Comparison of ENCODE assay signal across 1 cellular context in the genomic region with DNA sequence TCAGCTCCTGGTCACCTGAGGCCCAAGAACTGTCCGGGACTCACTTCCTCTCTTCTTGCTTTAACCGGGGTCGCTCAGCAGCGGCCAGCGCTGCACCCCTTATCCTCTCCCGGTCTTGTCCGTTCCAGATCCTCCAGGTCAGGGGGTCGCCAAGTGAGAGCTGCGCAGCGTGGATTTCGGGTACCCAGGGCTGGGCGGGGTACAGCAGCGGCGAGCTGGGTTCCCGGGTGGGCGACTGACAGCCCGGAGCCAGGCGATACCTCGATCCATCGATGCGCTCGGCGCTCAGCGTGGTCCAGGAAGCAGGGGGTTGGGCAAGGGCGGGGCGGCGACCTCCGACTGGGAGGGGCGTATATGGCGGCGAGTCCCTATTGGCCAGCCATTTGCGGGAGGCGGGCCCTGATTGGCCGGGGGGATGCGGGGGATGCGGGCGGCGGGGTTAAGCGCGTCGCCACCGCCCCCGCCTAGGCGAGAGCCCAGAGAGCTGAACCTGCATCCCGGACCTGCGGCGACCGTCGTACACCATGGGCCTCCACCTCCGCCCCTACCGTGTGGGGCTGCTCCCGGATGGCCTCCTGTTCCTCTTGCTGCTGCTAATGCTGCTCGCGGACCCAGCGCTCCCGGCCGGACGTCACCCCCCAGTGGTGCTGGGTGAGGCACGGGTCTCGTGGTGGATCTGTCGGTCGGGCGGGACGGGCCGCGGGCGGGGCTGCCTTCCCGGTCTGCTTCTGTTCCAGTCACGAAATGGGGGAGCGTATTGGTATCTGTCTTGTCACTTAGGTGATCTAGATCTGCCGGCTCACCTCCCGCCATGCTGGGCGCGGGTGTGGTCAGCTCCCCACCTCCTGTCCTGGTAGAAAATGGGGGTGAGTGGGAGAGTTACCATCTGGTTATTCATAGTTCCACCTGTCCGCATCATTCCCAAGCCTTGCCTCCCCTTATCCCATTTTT.
TF ChIP-seq lines count a peak whose summit lies in the region.

A gene with protein sequence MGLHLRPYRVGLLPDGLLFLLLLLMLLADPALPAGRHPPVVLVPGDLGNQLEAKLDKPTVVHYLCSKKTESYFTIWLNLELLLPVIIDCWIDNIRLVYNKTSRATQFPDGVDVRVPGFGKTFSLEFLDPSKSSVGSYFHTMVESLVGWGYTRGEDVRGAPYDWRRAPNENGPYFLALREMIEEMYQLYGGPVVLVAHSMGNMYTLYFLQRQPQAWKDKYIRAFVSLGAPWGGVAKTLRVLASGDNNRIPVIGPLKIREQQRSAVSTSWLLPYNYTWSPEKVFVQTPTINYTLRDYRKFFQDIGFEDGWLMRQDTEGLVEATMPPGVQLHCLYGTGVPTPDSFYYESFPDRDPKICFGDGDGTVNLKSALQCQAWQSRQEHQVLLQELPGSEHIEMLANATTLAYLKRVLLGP (plus strand): TSS at position 471 of the 951 bp plus-strand sequence. CDS start 54 bp downstream, at position 525.

TF ChIP-seq in WTC11, 78 proteins besides CTCF, POLR2A, EP300 and RAD21 (continued from another document and continues in another):
- TF ChIP-seq, protein P1, sequence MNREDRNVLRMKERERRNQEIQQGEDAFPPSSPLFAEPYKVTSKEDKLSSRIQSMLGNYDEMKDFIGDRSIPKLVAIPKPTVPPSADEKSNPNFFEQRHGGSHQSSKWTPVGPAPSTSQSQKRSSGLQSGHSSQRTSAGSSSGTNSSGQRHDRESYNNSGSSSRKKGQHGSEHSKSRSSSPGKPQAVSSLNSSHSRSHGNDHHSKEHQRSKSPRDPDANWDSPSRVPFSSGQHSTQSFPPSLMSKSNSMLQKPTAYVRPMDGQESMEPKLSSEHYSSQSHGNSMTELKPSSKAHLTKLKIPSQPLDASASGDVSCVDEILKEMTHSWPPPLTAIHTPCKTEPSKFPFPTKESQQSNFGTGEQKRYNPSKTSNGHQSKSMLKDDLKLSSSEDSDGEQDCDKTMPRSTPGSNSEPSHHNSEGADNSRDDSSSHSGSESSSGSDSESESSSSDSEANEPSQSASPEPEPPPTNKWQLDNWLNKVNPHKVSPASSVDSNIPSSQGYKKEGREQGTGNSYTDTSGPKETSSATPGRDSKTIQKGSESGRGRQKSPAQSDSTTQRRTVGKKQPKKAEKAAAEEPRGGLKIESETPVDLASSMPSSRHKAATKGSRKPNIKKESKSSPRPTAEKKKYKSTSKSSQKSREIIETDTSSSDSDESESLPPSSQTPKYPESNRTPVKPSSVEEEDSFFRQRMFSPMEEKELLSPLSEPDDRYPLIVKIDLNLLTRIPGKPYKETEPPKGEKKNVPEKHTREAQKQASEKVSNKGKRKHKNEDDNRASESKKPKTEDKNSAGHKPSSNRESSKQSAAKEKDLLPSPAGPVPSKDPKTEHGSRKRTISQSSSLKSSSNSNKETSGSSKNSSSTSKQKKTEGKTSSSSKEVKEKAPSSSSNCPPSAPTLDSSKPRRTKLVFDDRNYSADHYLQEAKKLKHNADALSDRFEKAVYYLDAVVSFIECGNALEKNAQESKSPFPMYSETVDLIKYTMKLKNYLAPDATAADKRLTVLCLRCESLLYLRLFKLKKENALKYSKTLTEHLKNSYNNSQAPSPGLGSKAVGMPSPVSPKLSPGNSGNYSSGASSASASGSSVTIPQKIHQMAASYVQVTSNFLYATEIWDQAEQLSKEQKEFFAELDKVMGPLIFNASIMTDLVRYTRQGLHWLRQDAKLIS (CRISPR knock-in tag; IDR thresholded peaks at IDR 0.05; ENCODE audit: borderline replicate concordance): no peak
- TF ChIP-seq, protein P2, sequence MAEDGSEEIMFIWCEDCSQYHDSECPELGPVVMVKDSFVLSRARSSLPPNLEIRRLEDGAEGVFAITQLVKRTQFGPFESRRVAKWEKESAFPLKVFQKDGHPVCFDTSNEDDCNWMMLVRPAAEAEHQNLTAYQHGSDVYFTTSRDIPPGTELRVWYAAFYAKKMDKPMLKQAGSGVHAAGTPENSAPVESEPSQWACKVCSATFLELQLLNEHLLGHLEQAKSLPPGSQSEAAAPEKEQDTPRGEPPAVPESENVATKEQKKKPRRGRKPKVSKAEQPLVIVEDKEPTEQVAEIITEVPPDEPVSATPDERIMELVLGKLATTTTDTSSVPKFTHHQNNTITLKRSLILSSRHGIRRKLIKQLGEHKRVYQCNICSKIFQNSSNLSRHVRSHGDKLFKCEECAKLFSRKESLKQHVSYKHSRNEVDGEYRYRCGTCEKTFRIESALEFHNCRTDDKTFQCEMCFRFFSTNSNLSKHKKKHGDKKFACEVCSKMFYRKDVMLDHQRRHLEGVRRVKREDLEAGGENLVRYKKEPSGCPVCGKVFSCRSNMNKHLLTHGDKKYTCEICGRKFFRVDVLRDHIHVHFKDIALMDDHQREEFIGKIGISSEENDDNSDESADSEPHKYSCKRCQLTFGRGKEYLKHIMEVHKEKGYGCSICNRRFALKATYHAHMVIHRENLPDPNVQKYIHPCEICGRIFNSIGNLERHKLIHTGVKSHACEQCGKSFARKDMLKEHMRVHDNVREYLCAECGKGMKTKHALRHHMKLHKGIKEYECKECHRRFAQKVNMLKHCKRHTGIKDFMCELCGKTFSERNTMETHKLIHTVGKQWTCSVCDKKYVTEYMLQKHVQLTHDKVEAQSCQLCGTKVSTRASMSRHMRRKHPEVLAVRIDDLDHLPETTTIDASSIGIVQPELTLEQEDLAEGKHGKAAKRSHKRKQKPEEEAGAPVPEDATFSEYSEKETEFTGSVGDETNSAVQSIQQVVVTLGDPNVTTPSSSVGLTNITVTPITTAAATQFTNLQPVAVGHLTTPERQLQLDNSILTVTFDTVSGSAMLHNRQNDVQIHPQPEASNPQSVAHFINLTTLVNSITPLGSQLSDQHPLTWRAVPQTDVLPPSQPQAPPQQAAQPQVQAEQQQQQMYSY (CRISPR knock-in tag; IDR thresholded peaks at IDR 0.05): 0 out of 2 replicates have a peak, but pooled peaks have one; percentile 28
- no peak for TF ChIP-seq ZNF396 (CRISPR knock-in tag; IDR thresholded peaks at IDR 0.05; ENCODE audit: borderline replicate concordance)
- peak; percentile 56 for TF ChIP-seq GABPB1 (CRISPR knock-in tag; IDR thresholded peaks at IDR 0.05)
- TF ChIP-seq, protein P3, sequence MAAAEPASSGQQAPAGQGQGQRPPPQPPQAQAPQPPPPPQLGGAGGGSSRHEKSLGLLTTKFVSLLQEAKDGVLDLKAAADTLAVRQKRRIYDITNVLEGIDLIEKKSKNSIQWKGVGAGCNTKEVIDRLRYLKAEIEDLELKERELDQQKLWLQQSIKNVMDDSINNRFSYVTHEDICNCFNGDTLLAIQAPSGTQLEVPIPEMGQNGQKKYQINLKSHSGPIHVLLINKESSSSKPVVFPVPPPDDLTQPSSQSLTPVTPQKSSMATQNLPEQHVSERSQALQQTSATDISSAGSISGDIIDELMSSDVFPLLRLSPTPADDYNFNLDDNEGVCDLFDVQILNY (CRISPR knock-in tag; IDR thresholded peaks at IDR 0.05): no peak
- TF ChIP-seq SP1 (CRISPR knock-in tag; conservative IDR thresholded peaks at IDR 0.05): peak; percentile 99
- TF ChIP-seq ZNF671 (CRISPR knock-in tag; IDR thresholded peaks at IDR 0.05): no peak
- TF ChIP-seq, protein P4, sequence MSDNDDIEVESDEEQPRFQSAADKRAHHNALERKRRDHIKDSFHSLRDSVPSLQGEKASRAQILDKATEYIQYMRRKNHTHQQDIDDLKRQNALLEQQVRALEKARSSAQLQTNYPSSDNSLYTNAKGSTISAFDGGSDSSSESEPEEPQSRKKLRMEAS (CRISPR knock-in tag; IDR thresholded peaks at IDR 0.05): 0 out of 2 replicates have a peak, but pooled peaks have one; percentile 27
- no peak for TF ChIP-seq ZNF317 (CRISPR knock-in tag; IDR thresholded peaks at IDR 0.05; ENCODE audit: borderline replicate concordance, low read depth)
- no peak; the same call in 1 of the 2 replicates for TF ChIP-seq ZNF138 (CRISPR knock-in tag; conservative IDR thresholded peaks at IDR 0.05)
- TF ChIP-seq NFE2L1 (CRISPR knock-in tag; IDR thresholded peaks at IDR 0.05): no peak; the same call in 1 of the 2 replicates
- TF ChIP-seq ZNF219 (CRISPR knock-in tag; IDR thresholded peaks at IDR 0.05; ENCODE audit: borderline replicate concordance): no peak
- TF ChIP-seq OVOL2 (CRISPR knock-in tag; IDR thresholded peaks at IDR 0.05; ENCODE audit: borderline replicate concordance): no peak
- no peak for TF ChIP-seq EMX1 (CRISPR knock-in tag; IDR thresholded peaks at IDR 0.05)
- TF ChIP-seq TP53 (CRISPR knock-in tag; IDR thresholded peaks at IDR 0.05): no peak; the same call in 1 of the 2 replicates
- no peak for TF ChIP-seq NR1H2 (CRISPR knock-in tag; IDR thresholded peaks at IDR 0.05)
- TF ChIP-seq FOXJ3 (CRISPR knock-in tag; IDR thresholded peaks at IDR 0.05; ENCODE audit: borderline replicate concordance): no peak
- TF ChIP-seq TCF7 (CRISPR knock-in tag; IDR thresholded peaks at IDR 0.05; ENCODE audit: low read depth): no peak
- TF ChIP-seq MXD4 (CRISPR knock-in tag; IDR thresholded peaks at IDR 0.05; ENCODE audit: borderline replicate concordance): no peak
- TF ChIP-seq RORB (CRISPR knock-in tag; IDR thresholded peaks at IDR 0.05): no peak
- TF ChIP-seq, protein P5, sequence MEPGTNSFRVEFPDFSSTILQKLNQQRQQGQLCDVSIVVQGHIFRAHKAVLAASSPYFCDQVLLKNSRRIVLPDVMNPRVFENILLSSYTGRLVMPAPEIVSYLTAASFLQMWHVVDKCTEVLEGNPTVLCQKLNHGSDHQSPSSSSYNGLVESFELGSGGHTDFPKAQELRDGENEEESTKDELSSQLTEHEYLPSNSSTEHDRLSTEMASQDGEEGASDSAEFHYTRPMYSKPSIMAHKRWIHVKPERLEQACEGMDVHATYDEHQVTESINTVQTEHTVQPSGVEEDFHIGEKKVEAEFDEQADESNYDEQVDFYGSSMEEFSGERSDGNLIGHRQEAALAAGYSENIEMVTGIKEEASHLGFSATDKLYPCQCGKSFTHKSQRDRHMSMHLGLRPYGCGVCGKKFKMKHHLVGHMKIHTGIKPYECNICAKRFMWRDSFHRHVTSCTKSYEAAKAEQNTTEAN (CRISPR knock-in tag; IDR thresholded peaks at IDR 0.05): 0 out of 2 replicates have a peak, but pooled peaks have one; percentile 56
- TF ChIP-seq ZNF416 (CRISPR knock-in tag; IDR thresholded peaks at IDR 0.05): 0 out of 2 replicates have a peak, but pooled peaks have one; percentile 21
- TF ChIP-seq FOXP1 (CRISPR knock-in tag; IDR thresholded peaks at IDR 0.05; ENCODE audit: borderline replicate concordance): no peak; the same call in 1 of the 2 replicates
- TF ChIP-seq, protein P6, sequence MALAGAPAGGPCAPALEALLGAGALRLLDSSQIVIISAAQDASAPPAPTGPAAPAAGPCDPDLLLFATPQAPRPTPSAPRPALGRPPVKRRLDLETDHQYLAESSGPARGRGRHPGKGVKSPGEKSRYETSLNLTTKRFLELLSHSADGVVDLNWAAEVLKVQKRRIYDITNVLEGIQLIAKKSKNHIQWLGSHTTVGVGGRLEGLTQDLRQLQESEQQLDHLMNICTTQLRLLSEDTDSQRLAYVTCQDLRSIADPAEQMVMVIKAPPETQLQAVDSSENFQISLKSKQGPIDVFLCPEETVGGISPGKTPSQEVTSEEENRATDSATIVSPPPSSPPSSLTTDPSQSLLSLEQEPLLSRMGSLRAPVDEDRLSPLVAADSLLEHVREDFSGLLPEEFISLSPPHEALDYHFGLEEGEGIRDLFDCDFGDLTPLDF (CRISPR knock-in tag; IDR thresholded peaks at IDR 0.05): no peak
- no peak for TF ChIP-seq ELF4 (CRISPR knock-in tag; IDR thresholded peaks at IDR 0.05; ENCODE audit: low read depth)
- TF ChIP-seq, protein P7, sequence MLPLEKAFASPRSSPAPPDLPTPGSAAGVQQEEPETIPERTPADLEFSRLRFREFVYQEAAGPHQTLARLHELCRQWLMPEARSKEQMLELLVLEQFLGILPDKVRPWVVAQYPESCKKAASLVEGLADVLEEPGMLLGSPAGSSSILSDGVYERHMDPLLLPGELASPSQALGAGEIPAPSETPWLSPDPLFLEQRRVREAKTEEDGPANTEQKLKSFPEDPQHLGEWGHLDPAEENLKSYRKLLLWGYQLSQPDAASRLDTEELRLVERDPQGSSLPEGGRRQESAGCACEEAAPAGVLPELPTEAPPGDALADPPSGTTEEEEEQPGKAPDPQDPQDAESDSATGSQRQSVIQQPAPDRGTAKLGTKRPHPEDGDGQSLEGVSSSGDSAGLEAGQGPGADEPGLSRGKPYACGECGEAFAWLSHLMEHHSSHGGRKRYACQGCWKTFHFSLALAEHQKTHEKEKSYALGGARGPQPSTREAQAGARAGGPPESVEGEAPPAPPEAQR (CRISPR knock-in tag; IDR thresholded peaks at IDR 0.05): no peak
- TF ChIP-seq, protein P8, sequence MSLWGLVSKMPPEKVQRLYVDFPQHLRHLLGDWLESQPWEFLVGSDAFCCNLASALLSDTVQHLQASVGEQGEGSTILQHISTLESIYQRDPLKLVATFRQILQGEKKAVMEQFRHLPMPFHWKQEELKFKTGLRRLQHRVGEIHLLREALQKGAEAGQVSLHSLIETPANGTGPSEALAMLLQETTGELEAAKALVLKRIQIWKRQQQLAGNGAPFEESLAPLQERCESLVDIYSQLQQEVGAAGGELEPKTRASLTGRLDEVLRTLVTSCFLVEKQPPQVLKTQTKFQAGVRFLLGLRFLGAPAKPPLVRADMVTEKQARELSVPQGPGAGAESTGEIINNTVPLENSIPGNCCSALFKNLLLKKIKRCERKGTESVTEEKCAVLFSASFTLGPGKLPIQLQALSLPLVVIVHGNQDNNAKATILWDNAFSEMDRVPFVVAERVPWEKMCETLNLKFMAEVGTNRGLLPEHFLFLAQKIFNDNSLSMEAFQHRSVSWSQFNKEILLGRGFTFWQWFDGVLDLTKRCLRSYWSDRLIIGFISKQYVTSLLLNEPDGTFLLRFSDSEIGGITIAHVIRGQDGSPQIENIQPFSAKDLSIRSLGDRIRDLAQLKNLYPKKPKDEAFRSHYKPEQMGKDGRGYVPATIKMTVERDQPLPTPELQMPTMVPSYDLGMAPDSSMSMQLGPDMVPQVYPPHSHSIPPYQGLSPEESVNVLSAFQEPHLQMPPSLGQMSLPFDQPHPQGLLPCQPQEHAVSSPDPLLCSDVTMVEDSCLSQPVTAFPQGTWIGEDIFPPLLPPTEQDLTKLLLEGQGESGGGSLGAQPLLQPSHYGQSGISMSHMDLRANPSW (CRISPR knock-in tag; conservative IDR thresholded peaks at IDR 0.05; ENCODE audit: low read depth): no peak
- peak; percentile 68; the same call in 1 of the 2 replicates for TF ChIP-seq MYBL2 (CRISPR knock-in tag; IDR thresholded peaks at IDR 0.05)
- no peak for TF ChIP-seq ZNF423 (CRISPR knock-in tag; IDR thresholded peaks at IDR 0.05)
- TF ChIP-seq TEAD1 (CRISPR knock-in tag; IDR thresholded peaks at IDR 0.05): no peak
- no peak for TF ChIP-seq ZNF121 (CRISPR knock-in tag; IDR thresholded peaks at IDR 0.05)
